9 cellular contexts compared by ENCODE assay signal in genomic region chr17:41777157-41777578, GRCh38. TPM values are rescaled to one million over a fixed set of nuclear protein-coding genes. Genes with fewer than 3 reads are reported as not detected.
DNase-seq lines count a peak whose midpoint lies in the region; ATAC-seq and TF ChIP-seq lines count a peak whose summit lies in the region.
"Had no signal": no experiment of that assay in that cellular context is flagged by ENCODE, and none has a peak within 500 bp of the region (broad histone marks: within the 10 kb centered on the region; RNA-seq: fewer than 3 reads in every experiment).

No MANE protein-coding gene starts in this region.

- H3K27me3 ChIP-seq in IMR-90 (ENCODE audit: control insufficient read depth, insufficient read depth, low read length) (no peaks in the 10 kb centered on the region), suprapubic skin (no peaks in the 10 kb centered on the region)

- peak overlapping the region; percentile 65 to 77 for H4K8ac ChIP-seq in IMR-90 (ENCODE audit: low read depth in 2 of 2, low read length in 2 of 2)

- no peak for DNase-seq in IMR-90
- peak; percentile 91 for DNase-seq in left kidney (ENCODE audit: low read depth, low spot score)
- no peak for DNase-seq in suprapubic skin (ENCODE audit: low spot score in 2 of 2)
- DNase-seq in KBM-7, result no peak
- DNase-seq in NCI-H774 (lab: John Stamatoyannopoulos, UW), result no peak
- DNase-seq in activated CD4-positive, alpha-beta T cell treated with anti-CD3 and anti-CD28 coated beads for 48 hours, result no peak
- DNase-seq in activated naive CD4-positive, alpha-beta T cell treated with anti-CD3 and anti-CD28 coated beads, Interleukin-2, amount 10 ng/mL, durations not matched to agents 7 days and 5 days, result no peak

- H3K4me3 Mint-ChIP-seq in activated naive CD4-positive, alpha-beta T cell treated with anti-CD3 and anti-CD28 coated beads, Interleukin-2, amount 10 ng/mL, durations not matched to agents 7 days and 5 days, result no peak overlapping the region

- peak overlapping the region; percentile 47; the same call in 1 of the 3 replicates for H2BK15ac ChIP-seq in IMR-90 (ENCODE audit: low read depth, low read length)

- no peak for TF ChIP-seq CTCF in IMR-90 (conservative IDR thresholded peaks at IDR 0.05; ENCODE audit: low read depth, low read length)
- TF ChIP-seq CTCF in suprapubic skin (IDR thresholded peaks at IDR 0.05), result no peak

- H3K18ac ChIP-seq in IMR-90 (ENCODE audit: low read depth, low read length), result 0 out of 2 replicates have a peak overlapping the region, but pooled peaks have one; percentile 2

- no TSS peak for BruUV-seq in IMR-90 (replicated peaks; lab: Mats Ljungman, UMichigan)

- peak overlapping the region; percentile 76 for H2AFZ ChIP-seq in IMR-90 (replicated peaks; ENCODE audit: low read length, poor library complexity)

- H3K14ac ChIP-seq in IMR-90 (replicated peaks; ENCODE audit: low read depth, low read length), result peak overlapping the region; percentile 59

- in situ Hi-C loops in IMR-90 (cut with MboI; ENCODE audit: low sequenced_read_pairs) (no loop called here), KBM-7 (cut with MboI; ENCODE audit: low pct_unique_long_range_greater_than_20kb, low sequenced_read_pairs) (no loop called here)

- no peak for TF ChIP-seq RAD21 in IMR-90 (IDR thresholded peaks at IDR 0.05; ENCODE audit: low read length)

- peak overlapping the region; percentile 81 for H2BK5ac ChIP-seq in IMR-90 (ENCODE audit: low read depth, low read length, poor library complexity, severe bottlenecking)

- H3K36me3 ChIP-seq in IMR-90 (ENCODE audit: control insufficient read depth, insufficient read depth, low read length), result peaks cover 12% of the 10 kb centered on the region; the same call in 1 of the 2 replicates
- H3K36me3 ChIP-seq in suprapubic skin, result peaks cover 21% of the 10 kb centered on the region

- H4K91ac ChIP-seq in IMR-90 (ENCODE audit: insufficient read depth, low read depth, low read length), result peak overlapping the region; percentile 66

- no peak overlapping the region for H3K4me3 ChIP-seq in IMR-90 (ENCODE audit: insufficient read depth, low read depth, low read length)
- no peak overlapping the region for H3K4me3 ChIP-seq in suprapubic skin

- no peaks in the 10 kb centered on the region for H3K9me3 Mint-ChIP-seq in activated naive CD4-positive, alpha-beta T cell treated with anti-CD3 and anti-CD28 coated beads, Interleukin-2, amount 10 ng/mL, durations not matched to agents 7 days and 5 days

- dilution Hi-C loops in IMR-90 (cut with HindIII; ENCODE audit: low sequenced_read_pairs, unreplicated experiment), result no loop called here

- peak overlapping the region; percentile 79 for H3K27ac ChIP-seq in IMR-90 (ENCODE audit: insufficient read depth, low read length)
- peak overlapping the region; percentile 69 for H3K27ac ChIP-seq in cingulate gyrus (ENCODE audit: low read depth, low read length)
- H3K27ac ChIP-seq in suprapubic skin, result peak overlapping the region; percentile 83
- H3K27ac ChIP-seq: KMS-11 had no signal

- H3K9me1 ChIP-seq in IMR-90 (ENCODE audit: insufficient read depth, low read length), result peaks cover 27% of the 10 kb centered on the region

- ATAC-seq in IMR-90 (ENCODE audit: low read depth), result peak; percentile 18

- H4K5ac ChIP-seq in IMR-90 (ENCODE audit: low read depth, low read length), result no peak overlapping the region

- H3K9me3 ChIP-seq in IMR-90 (ENCODE audit: control insufficient read depth, insufficient read depth, low read length), result no peaks in the 10 kb centered on the region
- no peaks in the 10 kb centered on the region for H3K9me3 ChIP-seq in suprapubic skin

- H3K23ac ChIP-seq in IMR-90 (ENCODE audit: low read depth, low read length), result no peak overlapping the region; the same call in 1 of the 2 replicates

- H2AK9ac ChIP-seq in IMR-90 (replicated peaks; ENCODE audit: low read depth, low read length, poor library complexity), result peak overlapping the region; percentile 92

- H3K4me2 ChIP-seq in IMR-90 (ENCODE audit: low read depth, low read length), result peak overlapping the region; percentile 10; the same call in 1 of the 2 replicates
- H3K4me2 ChIP-seq: KMS-11 had no signal

- H3K79me1 ChIP-seq in IMR-90 (ENCODE audit: low read depth in 1 of 2, low read length in 2 of 2), result peaks cover 16 to 71% of the 10 kb centered on the region in 2 experiments; a peak in 3 of 4 replicates

- H3K9ac ChIP-seq in IMR-90 (ENCODE audit: low read depth, low read length), result peak overlapping the region; percentile 1; the same call in 1 of the 2 replicates
- H3K9ac ChIP-seq: KMS-11 had no signal

- H3K4ac ChIP-seq in IMR-90 (ENCODE audit: low read depth, low read length), result peak overlapping the region; percentile 84

- POLR2A ChIA-PET in IMR-90 (lab: Charles Lee; ENCODE audit: unreplicated experiment), result interaction anchor here (0.7 to 0.8 kb wide), 2 partner anchors 9 to 27 kb away, joined by 3 to 6 read pairs; partner anchors contain the start of gene JUP

- H2BK120ac ChIP-seq in IMR-90 (ENCODE audit: low read depth, low read length), result peak overlapping the region; percentile 83

- H3K36me3 Mint-ChIP-seq in activated naive CD4-positive, alpha-beta T cell treated with anti-CD3 and anti-CD28 coated beads, Interleukin-2, amount 10 ng/mL, durations not matched to agents 7 days and 5 days, result no peaks in the 10 kb centered on the region

- TF ChIP-seq EP300 in suprapubic skin (IDR thresholded peaks at IDR 0.05), result no peak

- H3K4me1 Mint-ChIP-seq in activated naive CD4-positive, alpha-beta T cell treated with anti-CD3 and anti-CD28 coated beads, Interleukin-2, amount 10 ng/mL, durations not matched to agents 7 days and 5 days, result no peaks in the 10 kb centered on the region

- no CpG with 5 or more reads among the region's 4 CpGs for WGBS in IMR-90 (ENCODE audit: extremely low coverage in 2 of 2, insufficient read length in 1 of 2), 2 experiments
- WGBS in suprapubic skin, result 36% methylated on average over 4 of the region's 4 CpGs

- peaks cover 41% of the 10 kb centered on the region for H4K20me1 ChIP-seq in IMR-90 (ENCODE audit: insufficient read depth, low read length)

- CTCF ChIA-PET in IMR-90 (lab: Yijun Ruan, JAX), result interaction anchor here (0.6 to 1.6 kb wide), 3 partner anchors 9 to 24 kb away, joined by 5 to 7 read pairs (median 7); partner anchors contain the start of gene JUP
- CTCF ChIA-PET in activated naive CD4-positive, alpha-beta T cell treated with anti-CD3 and anti-CD28 coated beads, Interleukin-2, amount 10 ng/mL, durations not matched to agents 7 days and 5 days (lab: Charles Lee), result interaction anchor here (0.7 kb wide), 1 partner anchor 35 kb away, joined by 3 read pairs; no protein-coding TSS in a partner anchor

- H3K56ac ChIP-seq in IMR-90 (ENCODE audit: extremely low read depth, insufficient read depth, low read length), result no peak overlapping the region

- no peak overlapping the region for H3K27ac Mint-ChIP-seq in activated naive CD4-positive, alpha-beta T cell treated with anti-CD3 and anti-CD28 coated beads, Interleukin-2, amount 10 ng/mL, durations not matched to agents 7 days and 5 days

- TF ChIP-seq POLR2A in IMR-90 (IDR thresholded peaks at IDR 0.05; ENCODE audit: low read depth, low read length) (no peak), suprapubic skin (IDR thresholded peaks at IDR 0.05) (no peak)

- peak overlapping the region; percentile 97 for H2AK5ac ChIP-seq in IMR-90 (ENCODE audit: low read depth, low read length)

- intact Hi-C loops in IMR-90 (cut with micrococcal nuclease), result loop anchor here (1.0 kb wide), 1 partner anchor 24 kb away; no protein-coding TSS in a partner anchor

- H3K4me1 ChIP-seq in IMR-90 (ENCODE audit: control insufficient read depth, insufficient read depth, low read length), result peaks cover 33% of the 10 kb centered on the region
- peaks cover 95% of the 10 kb centered on the region for H3K4me1 ChIP-seq in suprapubic skin

- peak overlapping the region; percentile 81 for H2BK20ac ChIP-seq in IMR-90 (ENCODE audit: low read depth, low read length)

- peaks cover 20% of the 10 kb centered on the region for H3K27me3 Mint-ChIP-seq in activated naive CD4-positive, alpha-beta T cell treated with anti-CD3 and anti-CD28 coated beads, Interleukin-2, amount 10 ng/mL, durations not matched to agents 7 days and 5 days

TF ChIP-seq in IMR-90, 13 proteins besides CTCF, POLR2A, EP300 and RAD21 (continues in another document):
- no peak for TF ChIP-seq BHLHE40 (IDR thresholded peaks at IDR 0.05; ENCODE audit: low read depth, low read length)
- no peak for TF ChIP-seq MAFK (IDR thresholded peaks at IDR 0.05; ENCODE audit: low read depth, low read length)
- TF ChIP-seq FOS (IDR thresholded peaks at IDR 0.05; ENCODE audit: low read depth, low read length), result no peak

RNA-seq across cellular contexts. Expression of gene JUP, which starts 9.3 kb away (rescaled TPM):
- total RNA-seq in IMR-90 (2012; rRNA removed) (12.9 and 14.7 TPM in 2 replicates), suprapubic skin (1,000 to 10,000 TPM; 1,107 to 2,369 (median 1,992) TPM)
- 27.3 and 28.4 TPM in 2 replicates for polyA plus RNA-seq in IMR-90 (2012; rRNA removed)
- 14.0 and 35.6 TPM in 2 replicates for polyA plus RNA-seq in IMR-90 (2012; cell fraction: cytosol; rRNA removed)
- 17.9 and 32.0 TPM in 2 replicates for polyA plus RNA-seq in IMR-90 (2012; cell fraction: nucleus; rRNA removed; ENCODE audit: low replicate concordance)

RNA-seq across cellular contexts. Expression of gene P3H4, which starts 34.6 kb away (rescaled TPM):
- total RNA-seq in IMR-90 (2012; rRNA removed) (21.5 and 22.2 TPM in 2 replicates), suprapubic skin (10 to 100 TPM in 1 of 4 donors, 1 to 10 TPM in 3; 8.5 to 18.6 (median 9.2) TPM)
- polyA plus RNA-seq in IMR-90 (2012; rRNA removed), result 66.7 and 76.9 TPM in 2 replicates
- polyA plus RNA-seq in IMR-90 (2012; cell fraction: cytosol; rRNA removed), result 97.5 and 103 TPM in 2 replicates
- 24.6 and 46.5 TPM in 2 replicates for polyA plus RNA-seq in IMR-90 (2012; cell fraction: nucleus; rRNA removed; ENCODE audit: low replicate concordance)

RNA-seq across cellular contexts. Expression of gene FKBP10, which starts 35.6 kb away (rescaled TPM):
- total RNA-seq in IMR-90 (2012; rRNA removed) (156 and 170 TPM in 2 replicates), suprapubic skin (10 to 100 TPM; 11.7 to 14.8 (median 12.4) TPM)
- 984 and 1,083 TPM in 2 replicates for polyA plus RNA-seq in IMR-90 (2012; rRNA removed)
- 808 and 968 TPM in 2 replicates for polyA plus RNA-seq in IMR-90 (2012; cell fraction: cytosol; rRNA removed)
- 1,533 and 3,276 TPM in 2 replicates for polyA plus RNA-seq in IMR-90 (2012; cell fraction: nucleus; rRNA removed; ENCODE audit: low replicate concordance)

RNA-seq across cellular contexts. Expression of gene HAP1, which starts 42.7 kb away (rescaled TPM):
- total RNA-seq in IMR-90 (2012; rRNA removed) (under 0.01 TPM in 1 of 2 replicates, not detected in the other), suprapubic skin (1 to 10 TPM; 1.0 to 9.3 (median 1.2) TPM)
- 0.09 and 0.11 TPM in 2 replicates for polyA plus RNA-seq in IMR-90 (2012; rRNA removed)
- 0.02 and 0.03 TPM in 2 replicates for polyA plus RNA-seq in IMR-90 (2012; cell fraction: cytosol; rRNA removed)
- 1.1 and 1.3 TPM in 2 replicates for polyA plus RNA-seq in IMR-90 (2012; cell fraction: nucleus; rRNA removed; ENCODE audit: low replicate concordance)

RNA-seq across cellular contexts. Expression of gene NT5C3B, which starts 58.9 kb away (rescaled TPM):
- 83.0 and 92.7 TPM in 2 replicates for total RNA-seq in IMR-90 (2012; rRNA removed)
- polyA plus RNA-seq in IMR-90 (2012; rRNA removed), result 58.0 and 59.9 TPM in 2 replicates
- 47.4 and 50.6 TPM in 2 replicates for polyA plus RNA-seq in IMR-90 (2012; cell fraction: cytosol; rRNA removed)
- 45.6 and 79.0 TPM in 2 replicates for polyA plus RNA-seq in IMR-90 (2012; cell fraction: nucleus; rRNA removed; ENCODE audit: low replicate concordance)
- total RNA-seq in suprapubic skin, result 10 to 100 TPM; 21.6 to 41.2 (median 30.7) TPM

Comparison
In these comparisons a context has a peak if more than half of its experiments do, and no peak if none do; other contexts are left out.
1. RNA of gene JUP, which starts 9.3 kb away (total RNA-seq): 1,107 to 2,369 TPM in suprapubic skin; 12.9 to 14.7 TPM in IMR-90; every median in the first group is over 10 times any median in the second.
2. Peak in every context shown above with its lines, with median percentiles within 50 percentile points of each other: H3K27ac ChIP-seq.